Comparison of ENCODE assay signal across 8 cellular contexts in genomic region chr17:50508573-50509460, GRCh38. TPM values are rescaled to one million over a fixed set of nuclear protein-coding genes. Genes with fewer than 3 reads are reported as not detected.
DNase-seq lines count a peak whose midpoint lies in the region; ATAC-seq and TF ChIP-seq lines count a peak whose summit lies in the region.

No MANE protein-coding gene starts in this region.

- DNase-seq in HFF-Myc (ENCODE audit: extremely low read depth, low read depth) = no peak
- DNase-seq in activated T-helper 2 cell treated with anti-CD3 and anti-CD28 coated beads, Interferon-gamma antibody, Interleukin-2, Interleukin-4, amounts not matched to agents 10 μg/mL and 5 μg/mL and 100 μg/mL, durations not matched to agents 14 hours and 24 hours and 36 hours (ENCODE audit: low spot score) = no peak
- no peak for DNase-seq in spleen
- DNase-seq in HT-29 (ENCODE audit: low spot score) = no peak
- DNase-seq in mucosa of gallbladder (ENCODE audit: low spot score) = no peak
- DNase-seq in LoVo (ENCODE audit: low spot score) = no peak

- H3K4me3 ChIP-seq in HFF-Myc (replicated peaks; ENCODE audit: low read depth, low read length) = peak overlapping the region; percentile 44
- peak overlapping the region; percentile 47 for H3K4me3 ChIP-seq in iPS-11a (ENCODE audit: low read depth, low read length)
- H3K4me3 ChIP-seq in spleen = peak overlapping the region; percentile 42 to 84 (median 62)

- no peaks in the 10 kb centered on the region for H3K36me3 Mint-ChIP-seq in activated T-helper 2 cell treated with anti-CD3 and anti-CD28 coated beads, Interferon-gamma antibody, Interleukin-2, Interleukin-4, amounts not matched to agents 10 μg/mL and 5 μg/mL and 100 μg/mL, durations not matched to agents 14 hours and 24 hours and 36 hours (ENCODE audit: low read depth)

- no peaks in the 10 kb centered on the region for H3K9me3 ChIP-seq in spleen

- no peaks in the 10 kb centered on the region for H3K9me3 Mint-ChIP-seq in activated T-helper 2 cell treated with anti-CD3 and anti-CD28 coated beads, Interferon-gamma antibody, Interleukin-2, Interleukin-4, amounts not matched to agents 10 μg/mL and 5 μg/mL and 100 μg/mL, durations not matched to agents 14 hours and 24 hours and 36 hours

- no peak for TF ChIP-seq CTCF in HFF-Myc (IDR thresholded peaks at IDR 0.05; ENCODE audit: low read depth, low read length, missing control alignments)
- no peak for TF ChIP-seq CTCF in spleen (IDR thresholded peaks at IDR 0.05 in 8 of 11, conservative IDR thresholded peaks at IDR 0.05 in 3 of 11)

- no peaks in the 10 kb centered on the region for H3K27me3 Mint-ChIP-seq in activated T-helper 2 cell treated with anti-CD3 and anti-CD28 coated beads, Interferon-gamma antibody, Interleukin-2, Interleukin-4, amounts not matched to agents 10 μg/mL and 5 μg/mL and 100 μg/mL, durations not matched to agents 14 hours and 24 hours and 36 hours (ENCODE audit: low read depth)

- WGBS in spleen, 5 donors = 26 to 49% (median 34%) methylated on average over 18 to 32 of the region's 32 CpGs

- H3K36me3 ChIP-seq in spleen = no peaks in the 10 kb centered on the region

- H3K27ac ChIP-seq in spleen = peak overlapping the region in 7 of 8 donors; percentile 65 to 87 (median 80)

- H3K4me1 ChIP-seq in spleen = peaks cover 0 to 22% (median 13%) of the 10 kb centered on the region in 6 donors

- peak overlapping the region; percentile 85 for H3K27ac Mint-ChIP-seq in activated T-helper 2 cell treated with anti-CD3 and anti-CD28 coated beads, Interferon-gamma antibody, Interleukin-2, Interleukin-4, amounts not matched to agents 10 μg/mL and 5 μg/mL and 100 μg/mL, durations not matched to agents 14 hours and 24 hours and 36 hours

- peaks cover 0 to 14% (median 0%) of the 10 kb centered on the region in 7 donors for H3K27me3 ChIP-seq in spleen (replicated peaks in 1 of 7)

- no peak for ATAC-seq in HG02840 (IDR thresholded peaks at IDR 0.05; ENCODE audit: low FRiP score, unreplicated experiment)

- H3K4me3 Mint-ChIP-seq in activated T-helper 2 cell treated with anti-CD3 and anti-CD28 coated beads, Interferon-gamma antibody, Interleukin-2, Interleukin-4, amounts not matched to agents 10 μg/mL and 5 μg/mL and 100 μg/mL, durations not matched to agents 14 hours and 24 hours and 36 hours (ENCODE audit: low read depth) = peak overlapping the region; percentile 90

- no peak for TF ChIP-seq POLR2A in spleen (IDR thresholded peaks at IDR 0.05)

- peaks cover 46% of the 10 kb centered on the region for H3K4me1 Mint-ChIP-seq in activated T-helper 2 cell treated with anti-CD3 and anti-CD28 coated beads, Interferon-gamma antibody, Interleukin-2, Interleukin-4, amounts not matched to agents 10 μg/mL and 5 μg/mL and 100 μg/mL, durations not matched to agents 14 hours and 24 hours and 36 hours (ENCODE audit: low read depth)

- intact Hi-C loops in activated T-helper 2 cell treated with anti-CD3 and anti-CD28 coated beads, Interferon-gamma antibody, Interleukin-2, Interleukin-4, amounts not matched to agents 10 μg/mL and 5 μg/mL and 100 μg/mL, durations not matched to agents 14 hours and 24 hours and 36 hours (cut with micrococcal nuclease) = loop anchor here (2.0 kb wide), 1 partner anchor 30 kb away; the partner anchor contains the start of gene RSAD1
- intact Hi-C loops in spleen (cut with DNase I; ENCODE audit: low total_unique reads) = no loop called here

RNA-seq across cellular contexts. Expression of gene MYCBPAP, which starts 0.6 kb away (rescaled TPM):
- total RNA-seq in activated T-helper 2 cell treated with anti-CD3 and anti-CD28 coated beads, Interferon-gamma antibody, Interleukin-2, Interleukin-4, amounts not matched to agents 10 μg/mL and 5 μg/mL and 100 μg/mL, durations not matched to agents 14 hours and 24 hours and 36 hours = 3.1 and 4.4 TPM in 2 replicates
- total RNA-seq in spleen (1 to 10 TPM in 3 of 7 donors, under 1 TPM in 4; 0.54 to 2.8 (median 0.98) TPM), mucosa of gallbladder (4.6 TPM)
- under 1 TPM; 0.15 to 0.18 (median 0.16) TPM for polyA plus RNA-seq in spleen
- total RNA-seq in HT-29 (2014; rRNA removed; shearing (Covaris generic)) = not detected in 2 replicates

RNA-seq across cellular contexts. Expression of gene EPN3, which starts 23.7 kb away (rescaled TPM):
- not detected in 2 replicates for total RNA-seq in activated T-helper 2 cell treated with anti-CD3 and anti-CD28 coated beads, Interferon-gamma antibody, Interleukin-2, Interleukin-4, amounts not matched to agents 10 μg/mL and 5 μg/mL and 100 μg/mL, durations not matched to agents 14 hours and 24 hours and 36 hours
- total RNA-seq in spleen (not detected), mucosa of gallbladder (92.7 TPM)
- under 1 TPM in 2 of 3 donors, not detected in 1; 0.02 to 0.16 TPM for polyA plus RNA-seq in spleen
- 25.6 and 25.8 TPM in 2 replicates for total RNA-seq in HT-29 (2014; rRNA removed; shearing (Covaris generic))

RNA-seq across cellular contexts. Expression of gene RSAD1, which starts 30.2 kb away (rescaled TPM):
- 56.8 and 59.0 TPM in 2 replicates for total RNA-seq in activated T-helper 2 cell treated with anti-CD3 and anti-CD28 coated beads, Interferon-gamma antibody, Interleukin-2, Interleukin-4, amounts not matched to agents 10 μg/mL and 5 μg/mL and 100 μg/mL, durations not matched to agents 14 hours and 24 hours and 36 hours
- total RNA-seq in spleen (10 to 100 TPM; 24.4 to 56.2 (median 39.4) TPM), mucosa of gallbladder (35.4 TPM)
- 10 to 100 TPM; 24.1 to 35.0 (median 30.7) TPM for polyA plus RNA-seq in spleen
- total RNA-seq in HT-29 (2014; rRNA removed; shearing (Covaris generic)) = 27.9 and 30.9 TPM in 2 replicates

RNA-seq across cellular contexts. Expression of gene SPATA20, which starts 38.2 kb away (rescaled TPM):
- total RNA-seq in activated T-helper 2 cell treated with anti-CD3 and anti-CD28 coated beads, Interferon-gamma antibody, Interleukin-2, Interleukin-4, amounts not matched to agents 10 μg/mL and 5 μg/mL and 100 μg/mL, durations not matched to agents 14 hours and 24 hours and 36 hours = 30.5 and 31.0 TPM in 2 replicates
- total RNA-seq in spleen (100 to 1,000 TPM in 1 of 7 donors, 10 to 100 TPM in 6; 32.8 to 128 (median 57.5) TPM), mucosa of gallbladder (70.0 TPM)
- polyA plus RNA-seq in spleen = 10 to 100 TPM; 14.9 to 74.8 (median 27.5) TPM
- total RNA-seq in HT-29 (2014; rRNA removed; shearing (Covaris generic)) = 37.5 and 44.9 TPM in 2 replicates

RNA-seq across cellular contexts. Expression of gene CHAD, which starts 40.1 kb away (rescaled TPM):
- total RNA-seq in activated T-helper 2 cell treated with anti-CD3 and anti-CD28 coated beads, Interferon-gamma antibody, Interleukin-2, Interleukin-4, amounts not matched to agents 10 μg/mL and 5 μg/mL and 100 μg/mL, durations not matched to agents 14 hours and 24 hours and 36 hours = not detected in 2 replicates
- total RNA-seq in spleen = under 1 TPM in 1 of 7 donors, not detected in 6; 0.39 TPM
- polyA plus RNA-seq in spleen = not detected
- total RNA-seq in HT-29 (2014; rRNA removed; shearing (Covaris generic)) = not detected in 2 replicates
- 2.1 TPM for total RNA-seq in mucosa of gallbladder

Comparison
In these comparisons a context has a peak if more than half of its experiments do, and no peak if none do; other contexts are left out.
1. RNA of gene EPN3, which starts 23.7 kb away (total RNA-seq): 92.7 TPM in mucosa of gallbladder (single experiment) and 25.6 to 25.8 TPM in HT-29; not detected in activated T-helper 2 cell treated with anti-CD3 and anti-CD28 coated beads, Interferon-gamma antibody, Interleukin-2, Interleukin-4, amounts not matched to agents 10 μg/mL and 5 μg/mL and 100 μg/mL, durations not matched to agents 14 hours and 24 hours and 36 hours and not detected in spleen; every median in the first group is over 10 times any median in the second.
2. Peak in every context shown above with its lines, with median percentiles within 50 percentile points of each other: H3K4me3 ChIP-seq.